7 cellular contexts compared by ENCODE assay signal in genomic region chr1:20440785-20441200, GRCh38. TPM values are rescaled to one million over a fixed set of nuclear protein-coding genes. Genes with fewer than 3 reads are reported as not detected.
DNase-seq lines count a peak whose midpoint lies in the region; ATAC-seq and TF ChIP-seq lines count a peak whose summit lies in the region.

No MANE protein-coding gene starts in this region.

- H3F3A ChIP-seq in GM23248 (ENCODE audit: insufficient read depth) = no peaks in the 10 kb centered on the region

- intact Hi-C loops in activated T-helper 1 cell treated with anti-CD3 and anti-CD28 coated beads, Interleukin-12 subunit alpha, Interleukin-12 subunit beta, Interleukin-2, Interleukin-4 antibody, amounts not matched to agents 30 ng/mL and 10 ng/mL and 1 ng/mL, durations not matched to agents 14 hours and 24 hours and 36 hours (cut with micrococcal nuclease) = no loop called here
- intact Hi-C loops in psoas muscle (cut with DNase I) = no loop called here

- no peak overlapping the region for H3K27ac Mint-ChIP-seq in activated T-helper 1 cell treated with anti-CD3 and anti-CD28 coated beads, Interleukin-12 subunit alpha, Interleukin-12 subunit beta, Interleukin-2, Interleukin-4 antibody, amounts not matched to agents 30 ng/mL and 10 ng/mL and 1 ng/mL, durations not matched to agents 14 hours and 24 hours and 36 hours

- H3K4me1 ChIP-seq in GM23248 (ENCODE audit: insufficient read depth) (no peaks in the 10 kb centered on the region), OCI-LY3 (ENCODE audit: low read length) (no peaks in the 10 kb centered on the region), psoas muscle (no peaks in the 10 kb centered on the region)

- no peaks in the 10 kb centered on the region for H3K4me1 Mint-ChIP-seq in activated T-helper 1 cell treated with anti-CD3 and anti-CD28 coated beads, Interleukin-12 subunit alpha, Interleukin-12 subunit beta, Interleukin-2, Interleukin-4 antibody, amounts not matched to agents 30 ng/mL and 10 ng/mL and 1 ng/mL, durations not matched to agents 14 hours and 24 hours and 36 hours (ENCODE audit: low read depth)

- peaks cover 6% of the 10 kb centered on the region; the same call in 1 of the 2 replicates for H3K27me3 ChIP-seq in GM23248 (replicated peaks; ENCODE audit: insufficient read depth)
- no peaks in the 10 kb centered on the region for H3K27me3 ChIP-seq in OCI-LY3 (ENCODE audit: low read depth, low read length)
- peaks cover 0 to 6% (median 0%) of the 10 kb centered on the region in 3 donors for H3K27me3 ChIP-seq in psoas muscle (ENCODE audit: insufficient read depth in 3 of 3, low read length in 2 of 3)

- H3K9me3 ChIP-seq in GM23248 (ENCODE audit: low read depth) (no peaks in the 10 kb centered on the region), OCI-LY3 (ENCODE audit: insufficient read depth, low read length) (no peaks in the 10 kb centered on the region), psoas muscle (no peaks in the 10 kb centered on the region)

- H3K36me3 ChIP-seq in GM23248 (ENCODE audit: low read depth) (no peaks in the 10 kb centered on the region), OCI-LY3 (replicated peaks; ENCODE audit: low read depth, low read length) (no peaks in the 10 kb centered on the region), psoas muscle (ENCODE audit: insufficient read depth in 1 of 2, low read depth in 1 of 2) (no peaks in the 10 kb centered on the region)

- in situ Hi-C loops in GM23248 (cut with MboI) = no loop called here

- H3K9me2 ChIP-seq in GM23248 (ENCODE audit: insufficient read depth) = no peaks in the 10 kb centered on the region

- H3K79me2 ChIP-seq in GM23248 (ENCODE audit: insufficient read depth) (no peaks in the 10 kb centered on the region), OCI-LY3 (ENCODE audit: low read length) (no peaks in the 10 kb centered on the region)

- 15 to 19% methylated on average over 6 of the region's 6 CpGs for WGBS in GM23248 (ENCODE audit: low coverage in 1 of 2, low lambda C conversion rate in 2 of 2, missing lambda C conversion rate in 2 of 2), 2 experiments
- 17 to 26% (median 24%) methylated on average over 6 of the region's 6 CpGs for WGBS in psoas muscle, 3 donors

- H3K4me3 ChIP-seq in GM23248 = no peak overlapping the region
- peak overlapping the region; percentile 33 for H3K4me3 ChIP-seq in OCI-LY3 (ENCODE audit: low read length)
- H3K4me3 ChIP-seq in psoas muscle = no peak overlapping the region

- H4K20me1 ChIP-seq in GM23248 (ENCODE audit: insufficient read depth) = no peaks in the 10 kb centered on the region
- no peaks in the 10 kb centered on the region for H4K20me1 ChIP-seq in OCI-LY3 (ENCODE audit: insufficient read depth, low read length)

- ATAC-seq in psoas muscle = peak; percentile 83 to 96 (median 90)
- ATAC-seq in GM18909 (IDR thresholded peaks at IDR 0.05; ENCODE audit: poor library complexity, unreplicated experiment) = no peak

- H2AFZ ChIP-seq in GM23248 (no peak overlapping the region), OCI-LY3 (ENCODE audit: low read depth, low read length) (peak overlapping the region; percentile 80)

- peaks cover 3% of the 10 kb centered on the region for H3K27me3 Mint-ChIP-seq in activated T-helper 1 cell treated with anti-CD3 and anti-CD28 coated beads, Interleukin-12 subunit alpha, Interleukin-12 subunit beta, Interleukin-2, Interleukin-4 antibody, amounts not matched to agents 30 ng/mL and 10 ng/mL and 1 ng/mL, durations not matched to agents 14 hours and 24 hours and 36 hours (ENCODE audit: insufficient read depth)

- TF ChIP-seq CTCF in OCI-LY3 (IDR thresholded peaks at IDR 0.05; ENCODE audit: low read depth, low read length) (no peak), psoas muscle (IDR thresholded peaks at IDR 0.05) (no peak)

- no peak overlapping the region for H3K4me2 ChIP-seq in GM23248 (ENCODE audit: unreplicated experiment)
- peak overlapping the region; percentile 56 for H3K4me2 ChIP-seq in OCI-LY3 (ENCODE audit: low read length)

- DNase-seq in GM23248 = peak; percentile 70
- DNase-seq in activated T-helper 1 cell treated with anti-CD3 and anti-CD28 coated beads, Interleukin-12 subunit alpha, Interleukin-12 subunit beta, Interleukin-2, Interleukin-4 antibody, amounts not matched to agents 30 ng/mL and 10 ng/mL and 1 ng/mL, durations not matched to agents 14 hours and 24 hours and 36 hours (ENCODE audit: low spot score) = peak; percentile 22
- peak; percentile 11 for DNase-seq in glomerular visceral epithelial cell (ENCODE audit: extremely low spot score)
- peak in 1 of 2 donors; percentile 38 for DNase-seq in psoas muscle
- DNase-seq in SHP77 treated with DMSO at 0.1 percent for 48 hours (lab: John Stamatoyannopoulos, UW) = no peak

- no peak overlapping the region for H3K9ac ChIP-seq in GM23248
- no peak overlapping the region for H3K9ac ChIP-seq in OCI-LY3 (ENCODE audit: low read length)

- no peaks in the 10 kb centered on the region for H3K36me3 Mint-ChIP-seq in activated T-helper 1 cell treated with anti-CD3 and anti-CD28 coated beads, Interleukin-12 subunit alpha, Interleukin-12 subunit beta, Interleukin-2, Interleukin-4 antibody, amounts not matched to agents 30 ng/mL and 10 ng/mL and 1 ng/mL, durations not matched to agents 14 hours and 24 hours and 36 hours (ENCODE audit: low read depth)

- H3K9me3 Mint-ChIP-seq in activated T-helper 1 cell treated with anti-CD3 and anti-CD28 coated beads, Interleukin-12 subunit alpha, Interleukin-12 subunit beta, Interleukin-2, Interleukin-4 antibody, amounts not matched to agents 30 ng/mL and 10 ng/mL and 1 ng/mL, durations not matched to agents 14 hours and 24 hours and 36 hours = no peaks in the 10 kb centered on the region

- H3K4me3 Mint-ChIP-seq in activated T-helper 1 cell treated with anti-CD3 and anti-CD28 coated beads, Interleukin-12 subunit alpha, Interleukin-12 subunit beta, Interleukin-2, Interleukin-4 antibody, amounts not matched to agents 30 ng/mL and 10 ng/mL and 1 ng/mL, durations not matched to agents 14 hours and 24 hours and 36 hours = no peak overlapping the region

- H3K27ac ChIP-seq in GM23248 = no peak overlapping the region
- no peak overlapping the region for H3K27ac ChIP-seq in OCI-LY3 (ENCODE audit: low read length)
- no peak overlapping the region for H3K27ac ChIP-seq in psoas muscle

RNA-seq across cellular contexts. Expression of gene CAMK2N1, which starts 45.2 kb away (rescaled TPM):
- total RNA-seq in GM23248 (2014; rRNA removed; shearing (Covaris generic)) = 37.6 and 38.2 TPM in 2 replicates
- polyA plus RNA-seq in GM23248 (2016; fragmentation: Nextera tagmentation; extraction: Ambion mirVana) (28.6 and 28.8 TPM in 2 replicates), psoas muscle (1 to 10 TPM; 2.2 to 7.9 (median 2.4) TPM)
- total RNA-seq in activated T-helper 1 cell treated with anti-CD3 and anti-CD28 coated beads, Interleukin-12 subunit alpha, Interleukin-12 subunit beta, Interleukin-2, Interleukin-4 antibody, amounts not matched to agents 30 ng/mL and 10 ng/mL and 1 ng/mL, durations not matched to agents 14 hours and 24 hours and 36 hours = 1.8 and 1.9 TPM in 2 replicates
- 1 to 10 TPM; 3.6 to 6.5 (median 4.9) TPM for total RNA-seq in psoas muscle
